Comparison of ENCODE assay signal across 21 cellular contexts in the genomic region with DNA sequence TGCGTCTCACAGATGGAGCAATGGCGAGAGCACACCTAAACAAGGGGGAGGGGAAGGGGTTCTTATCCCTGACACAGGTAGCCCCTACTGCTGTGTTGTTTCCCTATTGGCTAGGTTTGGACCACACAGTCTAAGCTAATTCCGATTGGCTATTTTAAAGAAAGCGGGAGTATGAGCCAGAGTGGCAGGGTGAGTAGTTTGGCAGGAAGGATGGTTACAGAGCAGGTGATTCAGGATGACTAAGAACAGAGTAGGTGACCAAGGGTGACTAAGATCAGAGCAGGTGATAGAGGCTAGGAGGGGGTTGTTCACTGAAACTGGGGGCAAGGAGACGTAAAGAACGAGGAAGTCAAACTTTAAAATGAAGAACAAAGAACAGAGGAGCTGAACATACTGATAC.
DNase-seq lines count a peak whose midpoint lies in the region; FAIRE-seq and TF ChIP-seq lines count a peak whose summit lies in the region.
"Had no signal": no experiment of that assay in that cellular context is flagged by ENCODE, and none has a peak within 500 bp of the region (broad histone marks: within the 10 kb centered on the region; RNA-seq: fewer than 3 reads in every experiment).

No MANE protein-coding gene starts in this region.

- TF ChIP-seq CTCF in OCI-LY3 (IDR thresholded peaks at IDR 0.05; ENCODE audit: low read depth, low read length) (no peak), H1 (IDR thresholded peaks at IDR 0.05; ENCODE audit: control extremely low read depth in 1 of 3, insufficient read depth in 1 of 3, low read depth in 1 of 3, low read length in 3 of 3) (no peak), tibial artery (IDR thresholded peaks at IDR 0.05) (no peak)

- peak overlapping the region; percentile 43 for H3K4me2 ChIP-seq in OCI-LY3 (ENCODE audit: low read length)
- H3K4me2 ChIP-seq in H1 (ENCODE audit: insufficient read depth in 1 of 2, low read depth in 2 of 2, low read length in 2 of 2), result no peak overlapping the region
- H3K4me2 ChIP-seq: A549 had no signal

- H4K20me1 ChIP-seq in OCI-LY3 (ENCODE audit: insufficient read depth, low read length) (no peaks in the 10 kb centered on the region), H1 (replicated peaks in 1 of 2; ENCODE audit: control insufficient read depth in 1 of 2, insufficient read depth in 2 of 2, low read length in 2 of 2) (no peaks in the 10 kb centered on the region)

- H3K4ac ChIP-seq in H1 (replicated peaks; ENCODE audit: insufficient read length, low read depth, low read length), result no peak overlapping the region

- CTCF ChIA-PET in H1 (lab: Charles Lee; ENCODE audit: partially characterized antibody), result interaction anchor here (1.2 kb wide), 1 partner anchor 27 kb away, joined by 3 read pairs; no protein-coding TSS in a partner anchor

- no peak overlapping the region for H3K4me3 ChIP-seq in OCI-LY3 (ENCODE audit: low read length)
- no peak overlapping the region for H3K4me3 ChIP-seq in H1 (ENCODE audit: extremely low read depth in 1 of 4, insufficient read depth in 2 of 4, low read depth in 3 of 4, low read length in 4 of 4)
- no peak overlapping the region for H3K4me3 ChIP-seq in mucosa of rectum (ENCODE audit: low read length in 2 of 2)
- H3K4me3 ChIP-seq in tibial artery, result no peak overlapping the region
- H3K4me3 ChIP-seq: A549, HAP-1 had no signal

- H3K36me3 ChIP-seq in OCI-LY3 (replicated peaks; ENCODE audit: low read depth, low read length) (peaks cover 9% of the 10 kb centered on the region), H1 (ENCODE audit: control insufficient read depth in 2 of 4, insufficient read depth in 4 of 4, low read length in 3 of 4) (no peaks in the 10 kb centered on the region), mucosa of rectum (ENCODE audit: control insufficient read depth in 2 of 2, insufficient read depth in 2 of 2, low read length in 2 of 2) (no peaks in the 10 kb centered on the region), tibial artery (no peaks in the 10 kb centered on the region)
- H3K36me3 ChIP-seq: BE2C, HAP-1 had no signal

- H3K36me3 Mint-ChIP-seq in immature natural killer cell, result no peaks in the 10 kb centered on the region
- H3K36me3 Mint-ChIP-seq: CD4-positive, alpha-beta memory T cell had no signal

- H3K79me1 ChIP-seq in H1 (ENCODE audit: low read depth, low read length), result no peaks in the 10 kb centered on the region

- H3K4me1 ChIP-seq in OCI-LY3 (ENCODE audit: low read length) (peaks cover 56% of the 10 kb centered on the region), H1 (replicated peaks in 1 of 4; ENCODE audit: control insufficient read depth in 3 of 4, insufficient read depth in 4 of 4, low read length in 3 of 4) (0 out of 7 replicates have a peak, but pooled peaks cover 0 to 2% (median 0%) of the 10 kb centered on the region in 4 experiments), mucosa of rectum (ENCODE audit: control insufficient read depth in 2 of 2, insufficient read depth in 2 of 2, low read length in 2 of 2) (peaks cover 3 to 15% of the 10 kb centered on the region in 2 donors), tibial artery (peaks cover 0 to 1% (median 0%) of the 10 kb centered on the region in 4 donors)
- H3K4me1 ChIP-seq: A549, BE2C, HAP-1 had no signal

- no peak for TF ChIP-seq EP300 in H1 (IDR thresholded peaks at IDR 0.05; ENCODE audit: borderline replicate concordance in 1 of 2, low read depth in 2 of 2, low read length in 2 of 2)

- DNase-seq in H1 (ENCODE audit: low read depth in 1 of 2, low spot score in 2 of 2), result no peak
- DNase-seq in tibial artery, result no peak
- DNase-seq in frontal cortex (ENCODE audit: low spot score in 2 of 2), result no peak
- no peak for DNase-seq in NCI-H2196 (lab: John Stamatoyannopoulos, UW; ENCODE audit: unreplicated experiment)
- no peak for DNase-seq in immature natural killer cell
- DNase-seq: BE2C; CD4-positive, alpha-beta memory T cell; DMS153; DMS79 treated with DMSO at 0.1 percent for 48 hours; EL; GOT3; HFFc6 had no signal

- no peaks in the 10 kb centered on the region for H3K79me2 ChIP-seq in OCI-LY3 (ENCODE audit: low read length)
- no peaks in the 10 kb centered on the region for H3K79me2 ChIP-seq in H1 (ENCODE audit: control insufficient read depth in 1 of 2, insufficient read depth in 2 of 2, low read length in 2 of 2)

- no peak for TF ChIP-seq POLR2A in H1 (IDR thresholded peaks at IDR 0.05; ENCODE audit: control extremely low read depth in 1 of 2, low read depth in 2 of 2, low read length in 2 of 2)

- no peak overlapping the region for H3K56ac ChIP-seq in H1 (replicated peaks; ENCODE audit: insufficient read length, low read depth, low read length)

- H2BK5ac ChIP-seq in H1 (ENCODE audit: low read depth, low read length), result no peak overlapping the region

- POLR2A ChIA-PET in H1 (lab: Charles Lee; ENCODE audit: partially characterized antibody), result no interaction called here

- no peak overlapping the region for H3K18ac ChIP-seq in H1 (ENCODE audit: extremely low read depth, low read length)

- H2AFZ ChIP-seq in OCI-LY3 (ENCODE audit: low read depth, low read length) (no peak overlapping the region), H1 (ENCODE audit: low read length) (no peak overlapping the region)

- H3K27ac ChIP-seq in OCI-LY3 (ENCODE audit: low read length) (peak overlapping the region; percentile 83), H1 (ENCODE audit: low read depth, low read length) (no peak overlapping the region), mucosa of rectum (ENCODE audit: low read depth in 2 of 2, low read length in 2 of 2) (peak overlapping the region; percentile 75 to 89), tibial artery (no peak overlapping the region)
- H3K27ac ChIP-seq: A549, C4-2B, HL-60 had no signal

- 89% methylated on average over 6 of the region's 6 CpGs; no CpG with 5 or more reads in 1 of the 2 experiments for WGBS in H1 (ENCODE audit: extremely low coverage in 1 of 2, insufficient coverage in 1 of 2, insufficient read length in 1 of 2, insufficient replicate concordance in 2 of 2, low coverage in 1 of 2, low lambda C conversion rate in 2 of 2, missing lambda C conversion rate in 1 of 2), 2 experiments

- no peak overlapping the region for H3K27ac Mint-ChIP-seq in immature natural killer cell
- H3K27ac Mint-ChIP-seq: CD4-positive, alpha-beta memory T cell; HFFc6 had no signal

- H2BK120ac ChIP-seq in H1 (replicated peaks; ENCODE audit: low read depth, low read length), result no peak overlapping the region

- H4K5ac ChIP-seq in H1 (ENCODE audit: insufficient read length, low read depth, low read length), result no peak overlapping the region

- intact Hi-C loops in tibial artery (cut with DNase I; ENCODE audit: low total_unique reads), result no loop called here

- no peak overlapping the region for H4K8ac ChIP-seq in H1 (ENCODE audit: extremely low read depth, insufficient read depth, low read length)

- no peak overlapping the region for H4K91ac ChIP-seq in H1 (replicated peaks; ENCODE audit: insufficient read length, low read length)

- no peaks in the 10 kb centered on the region for H3K4me1 Mint-ChIP-seq in immature natural killer cell
- H3K4me1 Mint-ChIP-seq: CD4-positive, alpha-beta memory T cell had no signal

- H3K23ac ChIP-seq in H1 (ENCODE audit: insufficient read length), result no peak overlapping the region

- FAIRE-seq in H1 (lab: Jason Lieb, UNC), result no peak
- FAIRE-seq in frontal cortex (lab: Jason Lieb, UNC), result no peak
- FAIRE-seq: A549, D721Med, G401.6, GM12891 had no signal

- no peak overlapping the region for H2BK15ac ChIP-seq in H1 (ENCODE audit: low read length)

- H3K9me3 Mint-ChIP-seq in immature natural killer cell, result peaks cover 0 to 6% (median 2%) of the 10 kb centered on the region in 6 donors

- no peak overlapping the region for H2AK5ac ChIP-seq in H1 (ENCODE audit: low read depth, low read length)

- no peak overlapping the region for H3K14ac ChIP-seq in H1 (ENCODE audit: insufficient read length)

- no peaks in the 10 kb centered on the region for H3K23me2 ChIP-seq in H1 (ENCODE audit: low read depth, low read length)

- no peak overlapping the region for H3K9ac ChIP-seq in OCI-LY3 (ENCODE audit: low read length)
- H3K9ac ChIP-seq in H1 (replicated peaks in 1 of 4; ENCODE audit: extremely low read depth in 1 of 4, low read depth in 3 of 4, low read length in 3 of 4), result no peak overlapping the region
- no peak overlapping the region for H3K9ac ChIP-seq in mucosa of rectum (ENCODE audit: low read depth in 1 of 2, low read length in 2 of 2)

- no peak for TF ChIP-seq RAD21 in H1 (IDR thresholded peaks at IDR 0.05 in 1 of 2, conservative IDR thresholded peaks at IDR 0.05 in 1 of 2; ENCODE audit: low read depth in 2 of 2, low read length in 2 of 2)

- H2BK20ac ChIP-seq in H1 (ENCODE audit: low read length), result no peak overlapping the region

- H3K27me3 ChIP-seq in OCI-LY3 (ENCODE audit: low read depth, low read length) (no peaks in the 10 kb centered on the region), H1 (replicated peaks in 1 of 4; ENCODE audit: control insufficient read depth in 3 of 4, extremely low read depth in 1 of 4, insufficient read depth in 3 of 4, low read length in 3 of 4) (no peaks in the 10 kb centered on the region), mucosa of rectum (ENCODE audit: control insufficient read depth in 2 of 2, insufficient read depth in 2 of 2, low read length in 2 of 2) (no peaks in the 10 kb centered on the region), tibial artery (no peaks in the 10 kb centered on the region)
- H3K27me3 ChIP-seq: BE2C had no signal

- no peak overlapping the region for H3K4me3 Mint-ChIP-seq in immature natural killer cell
- H3K4me3 Mint-ChIP-seq: CD4-positive, alpha-beta memory T cell; HFFc6 had no signal

- H3K9me3 ChIP-seq in OCI-LY3 (ENCODE audit: insufficient read depth, low read length) (0 out of 2 replicates have a peak, but pooled peaks cover 5% of the 10 kb centered on the region), H1 (ENCODE audit: insufficient read depth in 2 of 2, low read depth in 1 of 2, low read length in 1 of 2) (no peaks in the 10 kb centered on the region), mucosa of rectum (ENCODE audit: control insufficient read depth in 2 of 2, low read length in 2 of 2) (no peaks in the 10 kb centered on the region), tibial artery (no peaks in the 10 kb centered on the region)
- H3K9me3 ChIP-seq: A549, BE2C, HAP-1 had no signal

- peaks cover 0 to 1% (median 0%) of the 10 kb centered on the region in 3 donors for H3K27me3 Mint-ChIP-seq in immature natural killer cell (ENCODE audit: low read depth in 3 of 3)

- H2BK12ac ChIP-seq in H1 (ENCODE audit: low read depth, low read length), result no peak overlapping the region

TF ChIP-seq in H1, 55 proteins besides CTCF, POLR2A, EP300 and RAD21 (continues in another document):
- TF ChIP-seq, protein P1, sequence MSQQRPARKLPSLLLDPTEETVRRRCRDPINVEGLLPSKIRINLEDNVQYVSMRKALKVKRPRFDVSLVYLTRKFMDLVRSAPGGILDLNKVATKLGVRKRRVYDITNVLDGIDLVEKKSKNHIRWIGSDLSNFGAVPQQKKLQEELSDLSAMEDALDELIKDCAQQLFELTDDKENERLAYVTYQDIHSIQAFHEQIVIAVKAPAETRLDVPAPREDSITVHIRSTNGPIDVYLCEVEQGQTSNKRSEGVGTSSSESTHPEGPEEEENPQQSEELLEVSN (IDR thresholded peaks at IDR 0.05), result 0 out of 2 replicates have a peak, but pooled peaks have one; percentile 16
- TF ChIP-seq SP2 (IDR thresholded peaks at IDR 0.05; ENCODE audit: low read length), result no peak
- no peak for TF ChIP-seq FOSL1 (IDR thresholded peaks at IDR 0.05; ENCODE audit: insufficient read depth, low read depth, low read length)
- no peak for TF ChIP-seq SIRT6 (IDR thresholded peaks at IDR 0.05; ENCODE audit: low read length)

Comparison
In these comparisons a context has a peak if more than half of its experiments do, and no peak if none do; other contexts are left out.
1. H3K27ac ChIP-seq: peak in OCI-LY3 (single experiment) and mucosa of rectum (2 of 2); none in H1 (single experiment) and tibial artery (0 of 2).